ENCODE assay signal across 8 cellular contexts in genomic region chr10:74177140-74177677, GRCh38. TPM values are rescaled to one million over a fixed set of nuclear protein-coding genes. Genes with fewer than 3 reads are reported as not detected.
A peak's percentile ranks its signal among the peaks of the same experiment; 100 is the strongest.
DNase-seq lines count a peak whose midpoint lies in the region; ATAC-seq and TF ChIP-seq lines count a peak whose summit lies in the region.

No MANE protein-coding gene starts in this region.

- peak overlapping the region; percentile 86 to 88 for H3K27ac ChIP-seq in tibial artery

- H3K4me1 ChIP-seq in neuron (ENCODE audit: insufficient read depth, low read length), result peaks cover 12% of the 10 kb centered on the region
- peaks cover 0 to 9% (median 6%) of the 10 kb centered on the region in 4 donors for H3K4me1 ChIP-seq in tibial artery

- POLR2A ChIA-PET in AG04449 (lab: Yijun Ruan, JAX), result interaction anchor here (1.5 kb wide), 1 partner anchor 13 kb away, joined by 4 read pairs; no protein-coding TSS in a partner anchor

- peaks cover 7% of the 10 kb centered on the region for H3K36me3 Mint-ChIP-seq in activated T-cell treated with anti-CD3 and anti-CD28 coated beads, Interleukin-2, amount 50 U/mL, for 4 hours (ENCODE audit: insufficient read depth)

- intact Hi-C loops in tibial artery (cut with DNase I; ENCODE audit: low total_unique reads), result no loop called here

- H3K4me3 ChIP-seq in AG04449 (ENCODE audit: low read depth, low read length) (peak overlapping the region; percentile 89), neuron (ENCODE audit: low read length) (peak overlapping the region; percentile 62), tibial artery (peak overlapping the region; percentile 61 to 88)

- peaks cover 45% of the 10 kb centered on the region for H3K4me1 Mint-ChIP-seq in activated T-cell treated with anti-CD3 and anti-CD28 coated beads, Interleukin-2, amount 50 U/mL, for 4 hours (ENCODE audit: low read depth)

- DNase-seq in AG04449 (ENCODE audit: low read depth, low spot score) (no peak), NCI-H146 treated with DMSO at 0.1 percent for 48 hours (lab: John Stamatoyannopoulos, UW; ENCODE audit: unreplicated experiment) (peak; percentile 12), fibroblast of peridontal ligament (ENCODE audit: extremely low read depth) (peak; percentile 37), tibial artery (no peak), NCI-H2227 treated with DMSO at 0.1 percent for 48 hours (lab: John Stamatoyannopoulos, UW) (no peak)
- peak; percentile 55 for DNase-seq in activated T-cell treated with anti-CD3 and anti-CD28 coated beads, Interleukin-2, amount 50 U/mL, for 4 hours

- TF ChIP-seq CTCF in AG04449 (IDR thresholded peaks at IDR 0.05; ENCODE audit: insufficient read depth, low read length, missing control alignments), result no peak
- no peak for TF ChIP-seq CTCF in tibial artery (IDR thresholded peaks at IDR 0.05)

- CTCF ChIA-PET in AG04449 (lab: Yijun Ruan, JAX), result interaction anchor here (0.6 to 2.1 kb wide), 5 partner anchors 11 to 37 kb away, joined by 3 to 8 read pairs (median 5); partner anchors contain the start of genes ADK and AP3M1

- peak; percentile 19 for ATAC-seq in GM21529 (IDR thresholded peaks at IDR 0.05; ENCODE audit: unreplicated experiment)
- peak; percentile 39 to 42 for ATAC-seq in activated T-cell treated with anti-CD3 and anti-CD28 coated beads, Interleukin-2, amount 50 U/mL, for 4 hours

- H3K9me3 ChIP-seq in neuron (ENCODE audit: low read length), result no peaks in the 10 kb centered on the region
- no peaks in the 10 kb centered on the region for H3K9me3 ChIP-seq in tibial artery

- H3K36me3 ChIP-seq in neuron (ENCODE audit: insufficient read depth, low read length) (no peaks in the 10 kb centered on the region), tibial artery (no peaks in the 10 kb centered on the region)

- H3K27me3 Mint-ChIP-seq in activated T-cell treated with anti-CD3 and anti-CD28 coated beads, Interleukin-2, amount 50 U/mL, for 4 hours (ENCODE audit: low read depth), result no peaks in the 10 kb centered on the region

- H3K27me3 ChIP-seq in neuron (ENCODE audit: insufficient read depth, low read length) (no peaks in the 10 kb centered on the region), tibial artery (no peaks in the 10 kb centered on the region)

- H3K9me3 Mint-ChIP-seq in activated T-cell treated with anti-CD3 and anti-CD28 coated beads, Interleukin-2, amount 50 U/mL, for 4 hours, result no peaks in the 10 kb centered on the region

- peak overlapping the region; percentile 99 for H2AFZ ChIP-seq in neuron (ENCODE audit: low read depth, low read length)

- peak overlapping the region; percentile 92 for H3K4me3 Mint-ChIP-seq in activated T-cell treated with anti-CD3 and anti-CD28 coated beads, Interleukin-2, amount 50 U/mL, for 4 hours

RNA-seq across cellular contexts. Expression of gene ADK, which starts 26.2 kb away (rescaled TPM):
- 10 to 100 TPM; 49.7 to 56.8 (median 56.2) TPM for total RNA-seq in activated T-cell treated with anti-CD3 and anti-CD28 coated beads, Interleukin-2, amount 50 U/mL, for 4 hours

RNA-seq across cellular contexts. Expression of gene AP3M1, which starts 26.6 kb away (rescaled TPM):
- total RNA-seq in activated T-cell treated with anti-CD3 and anti-CD28 coated beads, Interleukin-2, amount 50 U/mL, for 4 hours, result 10 to 100 TPM; 49.8 to 56.7 (median 52.5) TPM

Comparison
In these comparisons a context has a peak if more than half of its experiments do, and no peak if none do; other contexts are left out.
1. DNase-seq: peak in NCI-H146 treated with DMSO at 0.1 percent for 48 hours (single experiment), activated T-cell treated with anti-CD3 and anti-CD28 coated beads, Interleukin-2, amount 50 U/mL, for 4 hours (single experiment) and fibroblast of peridontal ligament (single experiment); none in AG04449 (single experiment), tibial artery (0 of 2) and NCI-H2227 treated with DMSO at 0.1 percent for 48 hours (single experiment).
2. Peak in every context shown above with its lines, with median percentiles within 50 percentile points of each other: H3K4me3 ChIP-seq.